In genomic region chr4:134078230-134078914, GRCh38 we compare ENCODE assay signal across 12 cellular contexts.
A peak's percentile ranks its signal among the peaks of the same experiment; 100 is the strongest.
DNase-seq lines count a peak whose midpoint lies in the region; ATAC-seq and TF ChIP-seq lines count a peak whose summit lies in the region.
"Had no signal": no experiment of that assay in that cellular context is flagged by ENCODE, and none has a peak within 500 bp of the region (broad histone marks: within the 10 kb centered on the region; RNA-seq: fewer than 3 reads in every experiment).

No MANE protein-coding gene starts in this region.

- H3K4me3 ChIP-seq in DND-41 (ENCODE audit: low read depth in 1 of 2, low read length in 2 of 2) (no peak overlapping the region), Loucy (ENCODE audit: low read length, poor library complexity, severe bottlenecking) (peak overlapping the region; percentile 1), testis (no peak overlapping the region), Caco-2 (ENCODE audit: low read depth, low read length) (no peak overlapping the region)
- H3K4me3 ChIP-seq: spleen had no signal

- TF ChIP-seq CTCF in DND-41 (IDR thresholded peaks at IDR 0.05; ENCODE audit: borderline replicate concordance, extremely low read depth, low read length, poor library complexity, severe bottlenecking) (no peak), Loucy (conservative IDR thresholded peaks at IDR 0.05; ENCODE audit: low read length) (no peak), testis (IDR thresholded peaks at IDR 0.05) (no peak), Caco-2 (IDR thresholded peaks at IDR 0.05; ENCODE audit: insufficient read depth in 1 of 2, low read depth in 1 of 2, low read length in 1 of 2, severe bottlenecking in 1 of 2, unreplicated experiment in 1 of 2) (no peak)

- H3K9me3 ChIP-seq in DND-41 (ENCODE audit: insufficient read depth, low read length, severe bottlenecking) (peaks cover 8% of the 10 kb centered on the region), Loucy (ENCODE audit: insufficient read depth, low read depth, low read length) (no peaks in the 10 kb centered on the region), testis (no peaks in the 10 kb centered on the region), Caco-2 (no peaks in the 10 kb centered on the region)

- H2AFZ ChIP-seq in DND-41 (ENCODE audit: low read depth, low read length) (peak overlapping the region; percentile 41), Loucy (ENCODE audit: low read length) (peak overlapping the region; percentile 31)

- H3K27ac ChIP-seq in DND-41 (ENCODE audit: low read length) (no peak overlapping the region), testis (no peak overlapping the region)
- H3K27ac ChIP-seq: spleen had no signal

- no peak for DNase-seq in DND-41
- no peak for DNase-seq in activated CD4-positive, alpha-beta T cell treated with anti-CD3 and anti-CD28 coated beads for 48 hours
- DNase-seq in NCI-H1417 (lab: John Stamatoyannopoulos, UW) = no peak
- no peak for DNase-seq in testis
- no peak for DNase-seq in Caco-2
- DNase-seq: HCEC 1CT, NCI-H1436 treated with DMSO at 0.1 percent for 48 hours, spleen had no signal

- peaks cover 14% of the 10 kb centered on the region for H3K9me3 Mint-ChIP-seq in Caco-2 (ENCODE audit: unreplicated experiment)

- no peak overlapping the region for H3K4me3 Mint-ChIP-seq in Caco-2 (ENCODE audit: unreplicated experiment)
- H3K4me3 Mint-ChIP-seq: memory B cell had no signal

- intact Hi-C loops in testis (cut with DNase I; ENCODE audit: low total_unique reads) = no loop called here
- intact Hi-C loops in Caco-2 (cut with micrococcal nuclease; ENCODE audit: unreplicated experiment) = no loop called here

- no peak for TF ChIP-seq POLR2A in testis (IDR thresholded peaks at IDR 0.05)

- ATAC-seq in DND-41 (ENCODE audit: insufficient read depth, low read depth) = peak; percentile 47; the same call in 2 of the 3 replicates
- ATAC-seq in GM19324 (IDR thresholded peaks at IDR 0.05; ENCODE audit: low FRiP score, unreplicated experiment) = peak; percentile 60
- ATAC-seq in HG02885 (IDR thresholded peaks at IDR 0.05; ENCODE audit: poor library complexity, unreplicated experiment) = peak; percentile 91

- POLR2A ChIA-PET in Caco-2 (lab: Charles Lee) = no interaction called here

- H3K36me3 Mint-ChIP-seq in Caco-2 (ENCODE audit: insufficient read depth, unreplicated experiment) = no peaks in the 10 kb centered on the region
- H3K36me3 Mint-ChIP-seq: memory B cell had no signal

- no peak overlapping the region for H3K27ac Mint-ChIP-seq in Caco-2 (ENCODE audit: unreplicated experiment)
- H3K27ac Mint-ChIP-seq: memory B cell had no signal

- H3K4me1 Mint-ChIP-seq in Caco-2 (ENCODE audit: low read depth, unreplicated experiment) = no peaks in the 10 kb centered on the region
- H3K4me1 Mint-ChIP-seq: memory B cell had no signal

- H3F3A ChIP-seq in Loucy (ENCODE audit: low read depth) = no peaks in the 10 kb centered on the region

- 52 to 67% methylated on average over 11 of the region's 11 CpGs for WGBS in testis, 2 donors

- H3K9ac ChIP-seq in DND-41 (ENCODE audit: low read depth, low read length) (no peak overlapping the region), Loucy (ENCODE audit: low read depth, low read length, poor library complexity, severe bottlenecking) (no peak overlapping the region)

- no peaks in the 10 kb centered on the region for H3K4me1 ChIP-seq in DND-41 (ENCODE audit: insufficient read depth, low read length)
- H3K4me1 ChIP-seq in Loucy (ENCODE audit: insufficient read depth, low read length, poor library complexity, severe bottlenecking) = no peaks in the 10 kb centered on the region
- no peaks in the 10 kb centered on the region for H3K4me1 ChIP-seq in testis
- no peaks in the 10 kb centered on the region for H3K4me1 ChIP-seq in Caco-2
- H3K4me1 ChIP-seq: spleen had no signal

- H3K4me2 ChIP-seq in DND-41 (ENCODE audit: insufficient read depth, low read length) = 0 out of 2 replicates have a peak overlapping the region, but pooled peaks have one; percentile 4
- H3K4me2 ChIP-seq in Loucy (ENCODE audit: low read depth, low read length, poor library complexity, severe bottlenecking) = peak overlapping the region; percentile 5

- no peaks in the 10 kb centered on the region for H3K79me2 ChIP-seq in DND-41 (ENCODE audit: insufficient read depth, low read length)
- H3K79me2 ChIP-seq in Loucy (ENCODE audit: insufficient read depth, low read length) = no peaks in the 10 kb centered on the region

- H3K36me3 ChIP-seq in DND-41 (ENCODE audit: insufficient read depth, low read length) (no peaks in the 10 kb centered on the region), Loucy (ENCODE audit: insufficient read depth, low read length) (no peaks in the 10 kb centered on the region), testis (ENCODE audit: low read depth, missing control alignments) (no peaks in the 10 kb centered on the region), Caco-2 (ENCODE audit: control insufficient read depth, insufficient read depth, low read length) (no peaks in the 10 kb centered on the region)
- H3K36me3 ChIP-seq: spleen had no signal

- H3K27me3 ChIP-seq in DND-41 (ENCODE audit: insufficient read depth, low read length, poor library complexity) (no peaks in the 10 kb centered on the region), Loucy (ENCODE audit: insufficient read depth, low read length, poor library complexity, severe bottlenecking) (no peaks in the 10 kb centered on the region), testis (no peaks in the 10 kb centered on the region), Caco-2 (replicated peaks; ENCODE audit: control insufficient read depth, insufficient read depth, low read length) (no peaks in the 10 kb centered on the region)
- H3K27me3 ChIP-seq: spleen had no signal

- no TSS peak for BruUV-seq in Caco-2 (replicated peaks; lab: Mats Ljungman, UMichigan)

- H3K27me3 Mint-ChIP-seq in Caco-2 (ENCODE audit: insufficient read depth, unreplicated experiment) = no peaks in the 10 kb centered on the region
- H3K27me3 Mint-ChIP-seq: memory B cell had no signal

- H4K20me1 ChIP-seq in DND-41 (ENCODE audit: insufficient read depth, low read length) = no peaks in the 10 kb centered on the region
- H4K20me1 ChIP-seq in Loucy (ENCODE audit: insufficient read depth, low read length, poor library complexity, severe bottlenecking) = no peaks in the 10 kb centered on the region

- CTCF ChIA-PET in Caco-2 (lab: Charles Lee) = no interaction called here

- no peaks in the 10 kb centered on the region for H3K9me2 ChIP-seq in Loucy (replicated peaks; ENCODE audit: low read depth, low read length)
